27 cellular contexts compared by ENCODE assay signal in genomic region chr7:51260516-51260915, GRCh38. TPM values are rescaled to one million over a fixed set of nuclear protein-coding genes. Genes with fewer than 3 reads are reported as not detected.
"Had no signal": no experiment of that assay in that cellular context is flagged by ENCODE, and none has a peak within 500 bp of the region (broad histone marks: within the 10 kb centered on the region; RNA-seq: fewer than 3 reads in every experiment).

No MANE protein-coding gene starts in this region.

- H3K4me1 ChIP-seq: adrenal gland had no signal

- H3K4me3 ChIP-seq: adrenal gland, breast epithelium, SK-N-MC had no signal

- DNase-seq: activated CD4-positive, alpha-beta T cell treated with anti-CD3 and anti-CD28 coated beads for 48 hours; activated CD4-positive, alpha-beta T cell treated with anti-CD3 and anti-CD28 coated beads, Interleukin-2, amount 50 U/mL, for 4 hours; activated CD8-positive, alpha-beta memory T cell treated with anti-CD3 and anti-CD28 coated beads, Interleukin-2, amount 50 U/mL, for 48 hours; activated CD8-positive, alpha-beta T cell treated with anti-CD3 and anti-CD28 coated beads, Interleukin-2, amount 10 ng/mL, durations not matched to agents 7 days and 5 days; activated naive CD4-positive, alpha-beta T cell treated with anti-CD3 and anti-CD28 coated beads, Interleukin-2, amount 50 U/mL, for 16 hours; activated naive CD8-positive, alpha-beta T cell treated with anti-CD3 and anti-CD28 coated beads, Interleukin-2, amount 10 ng/mL, durations not matched to agents 7 days and 5 days; activated T-cell treated with anti-CD3 and anti-CD28 coated beads, Interleukin-2, amount 50 U/mL, for 1 hour; adrenal gland; anterior cingulate cortex; NCI-H1092; NCI-H1417; NCI-H1930; NCI-H2171; NCI-H2227 treated with DMSO at 0.1 percent for 48 hours; NCI-H446 treated with DMSO at 0.1 percent for 48 hours; NCI-H524 treated with DMSO at 0.1 percent for 48 hours; NCI-H748 treated with DMSO at 0.1 percent for 48 hours; NK-92 treated with Interleukin-12 subunit alpha and Interleukin-12 subunit beta, amount 100 ng/mL, for 24 hours; OCI-M1; T-cell; T-helper 2 cell; T1000; WERI-Rb-1 had no signal

- ATAC-seq: activated CD8-positive, alpha-beta T cell treated with anti-CD3 and anti-CD28 coated beads, Interleukin-2, amount 10 ng/mL, durations not matched to agents 7 days and 5 days; Panc1; T-cell had no signal

- H3K9me3 ChIP-seq: adrenal gland, breast epithelium had no signal

- H3K27me3 ChIP-seq: adrenal gland, breast epithelium had no signal

- H3K36me3 ChIP-seq: adrenal gland, breast epithelium, WERI-Rb-1 had no signal

- H3K9ac ChIP-seq: KMS-11 had no signal

- H3K27ac ChIP-seq: adrenal gland, breast epithelium, KMS-11, SK-N-MC, WERI-Rb-1 had no signal

- H3K4me2 ChIP-seq: KMS-11 had no signal

RNA-seq across cellular contexts. Expression of gene COBL, which starts 56.1 kb away (rescaled TPM):
- total RNA-seq: activated CD8-positive, alpha-beta T cell treated with anti-CD3 and anti-CD28 coated beads, Interleukin-2, amount 10 ng/mL, durations not matched to agents 7 days and 5 days; activated naive CD8-positive, alpha-beta T cell treated with anti-CD3 and anti-CD28 coated beads, Interleukin-2, amount 10 ng/mL, durations not matched to agents 7 days and 5 days had no signal
